ENCODE assay signal across 18 cellular contexts in the genomic region with DNA sequence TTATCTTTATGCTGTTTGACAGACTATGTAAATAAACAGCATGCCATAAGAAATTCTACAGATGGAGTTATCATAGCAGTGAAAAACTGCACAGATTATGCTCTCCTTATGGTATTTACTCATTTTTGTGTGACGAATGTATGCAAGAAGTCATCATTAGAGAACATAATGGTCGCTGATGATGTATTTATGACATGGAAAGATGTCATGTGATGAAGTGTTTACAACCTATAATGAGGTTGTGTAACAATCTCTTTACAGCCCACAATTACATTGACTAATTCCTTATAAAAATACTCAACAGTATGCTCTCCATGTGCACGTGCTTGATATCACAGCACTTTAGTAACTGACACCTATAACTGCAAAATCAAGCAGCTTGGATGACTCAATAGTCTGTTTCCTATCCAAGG.
DNase-seq lines count a peak whose midpoint lies in the region; TF ChIP-seq lines count a peak whose summit lies in the region.
"Had no signal": no experiment of that assay in that cellular context is flagged by ENCODE, and none has a peak within 500 bp of the region (broad histone marks: within the 10 kb centered on the region; RNA-seq: fewer than 3 reads in every experiment).

No MANE protein-coding gene starts in this region.

- no peaks in the 10 kb centered on the region for H3K36me3 Mint-ChIP-seq in activated CD4-positive, alpha-beta memory T cell treated with anti-CD3 and anti-CD28 coated beads, Interleukin-2, amount 10 ng/mL, durations not matched to agents 7 days and 5 days (ENCODE audit: low read depth)

- H3K27ac ChIP-seq in epithelial cell of prostate, result no peak overlapping the region
- H3K27ac ChIP-seq: BLaER1 treated with 17β-estradiol and CSF1 and Interleukin-3, amounts not matched to agents 10 nM and 100 nM; Peyer's patch had no signal

- no peak for TF ChIP-seq CTCF in retinal pigment epithelial cell (conservative IDR thresholded peaks at IDR 0.05; ENCODE audit: low read depth, low read length)

- H3K4me3 Mint-ChIP-seq in activated CD4-positive, alpha-beta memory T cell treated with anti-CD3 and anti-CD28 coated beads, Interleukin-2, amount 10 ng/mL, durations not matched to agents 7 days and 5 days, result no peak overlapping the region

- POLR2A ChIA-PET in activated CD4-positive, alpha-beta memory T cell treated with anti-CD3 and anti-CD28 coated beads, Interleukin-2, amount 10 ng/mL, durations not matched to agents 7 days and 5 days (lab: Charles Lee), result no interaction called here

- H3K4me3 ChIP-seq in retinal pigment epithelial cell (ENCODE audit: low read length), result no peak overlapping the region
- H3K4me3 ChIP-seq: BLaER1 treated with 17β-estradiol and CSF1 and Interleukin-3, amounts not matched to agents 10 nM and 100 nM; MG63; Peyer's patch had no signal

- no peaks in the 10 kb centered on the region for H3K27me3 Mint-ChIP-seq in activated CD4-positive, alpha-beta memory T cell treated with anti-CD3 and anti-CD28 coated beads, Interleukin-2, amount 10 ng/mL, durations not matched to agents 7 days and 5 days

- peak; percentile 1 for DNase-seq in NCI-H2029 (lab: John Stamatoyannopoulos, UW)
- no peak for DNase-seq in NCI-H2029 treated with DMSO at 0.1 percent for 48 hours (lab: John Stamatoyannopoulos, UW)
- peak; percentile 1 for DNase-seq in NCI-H226
- DNase-seq in epithelial cell of prostate (ENCODE audit: low read depth, low spot score), result peak; percentile 33
- peak; percentile 51 for DNase-seq in retinal pigment epithelial cell (ENCODE audit: low read depth)
- no peak for DNase-seq in NCI-H2171 (lab: John Stamatoyannopoulos, UW)
- DNase-seq in activated CD4-positive, alpha-beta memory T cell treated with anti-CD3 and anti-CD28 coated beads, Interleukin-2, amount 10 ng/mL, durations not matched to agents 7 days and 5 days, result no peak
- DNase-seq in NCI-H524 (lab: John Stamatoyannopoulos, UW), result no peak
- DNase-seq: 8988T, DMS 273 treated with DMSO at 0.1 percent for 48 hours, HCEC 1CT, KBM-7, MG63, NCI-H1105 treated with DMSO at 0.1 percent for 48 hours, NCI-H82, Peyer's patch, SHP77 had no signal

- peaks cover 16% of the 10 kb centered on the region for H3K9me3 Mint-ChIP-seq in activated CD4-positive, alpha-beta memory T cell treated with anti-CD3 and anti-CD28 coated beads, Interleukin-2, amount 10 ng/mL, durations not matched to agents 7 days and 5 days

- CTCF ChIA-PET in activated CD4-positive, alpha-beta memory T cell treated with anti-CD3 and anti-CD28 coated beads, Interleukin-2, amount 10 ng/mL, durations not matched to agents 7 days and 5 days (lab: Charles Lee), result no interaction called here

- H3K4me1 Mint-ChIP-seq in activated CD4-positive, alpha-beta memory T cell treated with anti-CD3 and anti-CD28 coated beads, Interleukin-2, amount 10 ng/mL, durations not matched to agents 7 days and 5 days, result no peaks in the 10 kb centered on the region

- H3K27ac Mint-ChIP-seq in activated CD4-positive, alpha-beta memory T cell treated with anti-CD3 and anti-CD28 coated beads, Interleukin-2, amount 10 ng/mL, durations not matched to agents 7 days and 5 days, result no peak overlapping the region

Comparison
In these comparisons a context has a peak if more than half of its experiments do, and no peak if none do; other contexts are left out.
1. DNase-seq: peak in NCI-H2029 (single experiment), NCI-H226 (single experiment), epithelial cell of prostate (single experiment) and retinal pigment epithelial cell (single experiment); none in NCI-H2029 treated with DMSO at 0.1 percent for 48 hours (single experiment), NCI-H2171 (single experiment), activated CD4-positive, alpha-beta memory T cell treated with anti-CD3 and anti-CD28 coated beads, Interleukin-2, amount 10 ng/mL, durations not matched to agents 7 days and 5 days (single experiment) and NCI-H524 (0 of 2).